ENCODE assay signal across 23 cellular contexts in the genomic region with DNA sequence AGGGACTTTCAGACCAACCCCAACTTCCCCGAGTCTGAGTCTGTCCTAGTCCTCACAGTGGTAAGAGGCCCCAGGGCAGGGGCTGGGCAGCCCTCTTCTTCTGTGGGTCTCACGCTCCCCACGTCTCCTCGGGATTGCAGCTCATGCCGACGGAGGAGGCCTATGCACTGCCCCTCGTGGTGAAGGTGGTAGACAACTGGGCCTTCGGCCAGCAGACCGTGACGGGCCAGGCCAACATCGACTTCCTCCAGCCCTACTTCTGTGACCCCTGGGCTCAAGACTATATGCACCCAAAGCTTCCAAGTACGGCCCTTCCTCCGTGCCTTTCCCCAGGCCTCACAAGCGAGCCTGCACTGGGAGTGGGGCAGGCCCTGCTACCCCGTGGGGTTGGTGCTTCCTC. TPM values are rescaled to one million over a fixed set of nuclear protein-coding genes. Genes with fewer than 3 reads are reported as not detected.
DNase-seq lines count a peak whose midpoint lies in the region; ATAC-seq, FAIRE-seq and TF ChIP-seq lines count a peak whose summit lies in the region.
"Had no signal": no experiment of that assay in that cellular context is flagged by ENCODE, and none has a peak within 500 bp of the region (broad histone marks: within the 10 kb centered on the region; RNA-seq: fewer than 3 reads in every experiment).

No MANE protein-coding gene starts in this region.

- H2AFZ ChIP-seq in H9 (ENCODE audit: low read length) (no peak overlapping the region), GM12878 (ENCODE audit: control insufficient read depth, low read depth, low read length) (no peak overlapping the region)
- H2AFZ ChIP-seq: GM23248 had no signal

- CTCF ChIA-PET in GM12878 (lab: Yijun Ruan, JAX): interaction anchor here (0.5 kb wide), 1 partner anchor 56 kb away, joined by 5 read pairs; no protein-coding TSS in a partner anchor

- 0 out of 7 replicates have a peak, but pooled peaks cover 0 to 2% (median 0%) of the 10 kb centered on the region in 3 experiments for H3K36me3 Mint-ChIP-seq in H9 (ENCODE audit: insufficient read depth in 1 of 3, low read depth in 3 of 3)
- H3K36me3 Mint-ChIP-seq in memory B cell: no peaks in the 10 kb centered on the region
- H3K36me3 Mint-ChIP-seq: CD4-positive, alpha-beta memory T cell had no signal

- no peak overlapping the region for H3K4me2 ChIP-seq in H9 (ENCODE audit: insufficient read depth, insufficient read length, low read length)
- no peak overlapping the region for H3K4me2 ChIP-seq in GM12878 (ENCODE audit: control insufficient read depth, insufficient read depth)

- H3K4me1 ChIP-seq in H9 (ENCODE audit: insufficient read depth, low read length) (no peaks in the 10 kb centered on the region), GM12878 (ENCODE audit: control insufficient read depth, insufficient read depth, low read length) (no peaks in the 10 kb centered on the region)
- H3K4me1 ChIP-seq: Caco-2 had no signal

- no peak for FAIRE-seq in GM12878 (lab: Jason Lieb, UNC)
- FAIRE-seq: GM12891 had no signal

- H3T11ph ChIP-seq in H9 (ENCODE audit: low read length): no peak overlapping the region

- no peaks in the 10 kb centered on the region for H3K4me1 Mint-ChIP-seq in H9
- peaks cover 3% of the 10 kb centered on the region for H3K4me1 Mint-ChIP-seq in memory B cell

- no peaks in the 10 kb centered on the region; a peak in 1 of 5 replicates for H3K9me3 Mint-ChIP-seq in H9
- H3K9me3 Mint-ChIP-seq in memory B cell: no peaks in the 10 kb centered on the region

- no peaks in the 10 kb centered on the region for H4K20me1 ChIP-seq in H9 (ENCODE audit: control insufficient read depth, insufficient read depth, insufficient read length)
- no peaks in the 10 kb centered on the region for H4K20me1 ChIP-seq in GM12878 (ENCODE audit: control insufficient read depth, insufficient read depth)

- no peaks in the 10 kb centered on the region for H3K79me1 ChIP-seq in H9 (ENCODE audit: insufficient read depth, low read depth, low read length, poor library complexity, severe bottlenecking)

- no peak overlapping the region for H2BK15ac ChIP-seq in H9 (ENCODE audit: low read depth, low read length)

- no peak overlapping the region for H3K56ac ChIP-seq in H9 (ENCODE audit: insufficient read length, low read depth, low read length)

- WGBS in H9 (ENCODE audit: extremely low coverage, insufficient read length, low lambda C conversion rate): no CpG with 5 or more reads among the region's 15 CpGs
- 69% methylated on average over 15 of the region's 15 CpGs for WGBS in GM12878 (ENCODE audit: insufficient coverage, insufficient replicate concordance, low lambda C conversion rate, missing lambda C conversion rate)

- no peaks in the 10 kb centered on the region for H3K36me3 ChIP-seq in GM12878 (ENCODE audit: control insufficient read depth in 2 of 2, insufficient read depth in 2 of 2, low read length in 1 of 2)
- H3K36me3 ChIP-seq: BLaER1 treated with 17β-estradiol and CSF1 and Interleukin-3, amounts not matched to agents 10 nM and 100 nM had no signal

- peak overlapping the region in 2 of 3 experiments; percentile 48 to 70; a peak in 1 of 7 replicates for H3K27ac Mint-ChIP-seq in H9
- H3K27ac Mint-ChIP-seq in memory B cell: peak overlapping the region; percentile 9
- H3K27ac Mint-ChIP-seq: CD4-positive, alpha-beta memory T cell had no signal

- H3K4ac ChIP-seq in H9 (ENCODE audit: low read depth, low read length): no peak overlapping the region

- H4K91ac ChIP-seq in H9 (ENCODE audit: insufficient read length, low read depth, low read length): no peak overlapping the region

- TF ChIP-seq CTCF in H9 (conservative IDR thresholded peaks at IDR 0.05): no peak
- TF ChIP-seq CTCF in GM12878 (IDR thresholded peaks at IDR 0.05 in 2 of 3, conservative IDR thresholded peaks at IDR 0.05 in 1 of 3; ENCODE audit: control insufficient read depth in 2 of 3, extremely low read depth in 1 of 3, insufficient read depth in 1 of 3, low read depth in 3 of 3, low read length in 3 of 3): no peak

- no peak overlapping the region for H4K5ac ChIP-seq in H9 (ENCODE audit: insufficient read length, low read depth, low read length)

- H2BK5ac ChIP-seq in H9 (ENCODE audit: insufficient read length, low read length): no peak overlapping the region

- H2BK20ac ChIP-seq in H9 (ENCODE audit: low read depth, low read length, poor library complexity, severe bottlenecking): no peak overlapping the region

- H3K9ac ChIP-seq in H9 (ENCODE audit: extremely low read depth, insufficient read length, low read length) (no peak overlapping the region), GM12878 (ENCODE audit: control insufficient read depth, insufficient read depth, low read length) (no peak overlapping the region)
- H3K9ac ChIP-seq: BLaER1 treated with 17β-estradiol and CSF1 and Interleukin-3, amounts not matched to agents 10 nM and 100 nM; GM23248 had no signal

- POLR2A ChIA-PET in GM12878 (lab: Charles Lee): no interaction called here

- no peak overlapping the region for H2BK12ac ChIP-seq in H9 (ENCODE audit: insufficient read length, low read depth, low read length)

- no peak overlapping the region for H3K4me3 ChIP-seq in GM12878
- H3K4me3 ChIP-seq: BLaER1 treated with 17β-estradiol and CSF1 and Interleukin-3, amounts not matched to agents 10 nM and 100 nM; GM23248 had no signal

- no peak overlapping the region for H3K18ac ChIP-seq in H9 (ENCODE audit: insufficient read length, low read depth, low read length)

- no peak overlapping the region for H2BK120ac ChIP-seq in H9 (ENCODE audit: low read depth, low read length, poor library complexity, severe bottlenecking)

- H3K27me3 Mint-ChIP-seq in H9 (ENCODE audit: low read depth) (no peaks in the 10 kb centered on the region), memory B cell (no peaks in the 10 kb centered on the region)
- H3K27me3 Mint-ChIP-seq: CD4-positive, alpha-beta memory T cell had no signal

- H3K23me2 ChIP-seq in H9 (ENCODE audit: insufficient read length, low read depth, low read length, poor library complexity, severe bottlenecking): no peaks in the 10 kb centered on the region

- TF ChIP-seq RAD21 in GM12878 (IDR thresholded peaks at IDR 0.05; ENCODE audit: insufficient read depth, low read depth, low read length): no peak

- no peak for TF ChIP-seq EP300 in GM12878 (IDR thresholded peaks at IDR 0.05; ENCODE audit: borderline replicate concordance in 1 of 2, control insufficient read depth in 1 of 2, low read depth in 2 of 2, low read length in 2 of 2)

- in situ Hi-C loops in GM12878 (cut with MboI): no loop called here

- H3K4me3 Mint-ChIP-seq in H9 (no peak overlapping the region), memory B cell (no peak overlapping the region)
- H3K4me3 Mint-ChIP-seq: CD4-positive, alpha-beta memory T cell had no signal

- H2AK5ac ChIP-seq in H9 (ENCODE audit: insufficient read length, low read length): no peak overlapping the region

- no peak overlapping the region for H3K23ac ChIP-seq in H9 (ENCODE audit: insufficient read length, low read depth, low read length)

- no peak overlapping the region for H3K27ac ChIP-seq in H9 (ENCODE audit: insufficient read length, low read depth, low read length)
- no peak overlapping the region for H3K27ac ChIP-seq in GM12878 (ENCODE audit: control insufficient read depth, insufficient read depth)
- H3K27ac ChIP-seq: BLaER1 treated with 17β-estradiol and CSF1 and Interleukin-3, amounts not matched to agents 10 nM and 100 nM; GM23248 had no signal

- ATAC-seq in GM12878 (peak; percentile 41; the same call in 2 of the 3 replicates), memory B cell (ENCODE audit: low read depth) (no peak), HG02642 (IDR thresholded peaks at IDR 0.05; ENCODE audit: poor library complexity, unreplicated experiment) (no peak)

- no TSS peak for BruUV-seq in GM12878 (replicated peaks; lab: Mats Ljungman, UMichigan)

- DNase-seq in H9 (no peak), GM12878 (ENCODE audit: low read depth, low spot score) (no peak), memory B cell (ENCODE audit: low spot score in 2 of 2) (no peak), NCI-H2171 (lab: John Stamatoyannopoulos, UW) (no peak), NCI-H2029 treated with DMSO at 0.1 percent for 48 hours (lab: John Stamatoyannopoulos, UW) (no peak)
- no peak for DNase-seq in activated naive CD4-positive, alpha-beta T cell treated with Interleukin-2 at 50 U/mL for 16 hours
- DNase-seq: ACHN; Caco-2; CD4-positive, alpha-beta memory T cell; DMS 273 treated with DMSO at 0.1 percent for 48 hours; DMS79 treated with DMSO at 0.1 percent for 48 hours; GM23248; IMR-90; MV-4-11; NCI-H1105 treated with DMSO at 0.1 percent for 48 hours; NCI-H2081; NCI-H2171 treated with DMSO at 0.1 percent for 48 hours; NCI-H524 treated with DMSO at 0.1 percent for 48 hours; NCI-H82; SHP77 had no signal

- H4K8ac ChIP-seq in H9 (replicated peaks; ENCODE audit: insufficient read length, low read depth, low read length): no peak overlapping the region

- RAD21 ChIA-PET in GM12878 (lab: Charles Lee; ENCODE audit: unreplicated experiment): no interaction called here

- SMC1A ChIA-PET in GM12878 (lab: Charles Lee; ENCODE audit: uncharacterized antibody, unreplicated experiment): no interaction called here

- no peaks in the 10 kb centered on the region for H3K27me3 ChIP-seq in H9 (ENCODE audit: insufficient read depth, low read length)
- H3K27me3 ChIP-seq in GM12878 (replicated peaks in 1 of 2; ENCODE audit: control insufficient read depth in 2 of 2, insufficient read depth in 2 of 2, low read length in 1 of 2): no peaks in the 10 kb centered on the region
- H3K27me3 ChIP-seq: BLaER1 treated with 17β-estradiol and CSF1 and Interleukin-3, amounts not matched to agents 10 nM and 100 nM had no signal

- no peak overlapping the region for H3K14ac ChIP-seq in H9 (ENCODE audit: insufficient read depth, low read length)

- TF ChIP-seq POLR2A in GM12878 (IDR thresholded peaks at IDR 0.05; ENCODE audit: low read depth, low read length): no peak

- intact Hi-C loops in GM12878 (cut with micrococcal nuclease; ENCODE audit: unreplicated experiment): no loop called here

- H3K9me3 ChIP-seq in H9 (ENCODE audit: control insufficient read depth, low read depth, low read length) (no peaks in the 10 kb centered on the region), GM12878 (replicated peaks; ENCODE audit: control insufficient read depth, insufficient read depth, low read length) (no peaks in the 10 kb centered on the region)
- H3K9me3 ChIP-seq: BLaER1 treated with 17β-estradiol and CSF1 and Interleukin-3, amounts not matched to agents 10 nM and 100 nM; Caco-2 had no signal

- H3K79me2 ChIP-seq in H9 (ENCODE audit: insufficient read depth, low read length) (no peaks in the 10 kb centered on the region), GM12878 (ENCODE audit: control insufficient read depth, insufficient read depth, low read length) (no peaks in the 10 kb centered on the region)

RNA-seq across cellular contexts. Expression of gene LMAN2L, which starts 44.3 kb away (rescaled TPM):
- total RNA-seq in H9 (2021) (17.6 and 18.8 TPM in 2 replicates), GM12878 (2014; rRNA removed) (8.7 and 9.3 TPM in 2 replicates), GM12878 (2014; rRNA removed; fragmentation: Illumina TruSeq; extraction: Trizol) (6.1 and 6.7 TPM in 2 replicates), GM12878 (2021) (5.7 and 5.8 TPM in 2 replicates)
- total RNA-seq in GM12878 (2013; cell fraction: nucleolus; rRNA removed): 16.0 and 16.7 TPM in 2 replicates
- polyA plus RNA-seq in GM12878 (2011; ENCODE audit: low read depth): 5.9 TPM
- polyA plus RNA-seq in GM12878 (2011; rRNA removed) (12.8 and 13.1 TPM in 2 replicates), GM12878 (2014; fragmentation: Illumina TruSeq; extraction: Trizol) (7.9 and 9.1 TPM in 2 replicates), GM12878 (2014; fragmentation: Nextera tagmentation; extraction: Ambion mirVana) (10 to 100 TPM; 12.1 to 15.1 TPM), GM12878 (2014; rRNA removed) (8.8 and 8.9 TPM in 2 replicates), GM12878 (2016; fragmentation: Nextera tagmentation; extraction: Ambion mirVana) (10 to 100 TPM; 14.0 to 16.3 TPM)
- polyA plus RNA-seq in GM12878 (2011; cell fraction: cytosol; rRNA removed): 10.7 and 11.3 TPM in 2 replicates
- polyA plus RNA-seq in GM12878 (2011; cell fraction: nucleus; rRNA removed): 7.2 and 10.9 TPM in 2 replicates
- polyA plus RNA-seq in GM12878 (2012): 7.0 and 8.4 TPM in 2 replicates
- polyA minus RNA-seq in GM12878 (2011; rRNA and poly(A)+ RNA removed): 8.3 and 13.1 TPM in 2 replicates
- 2.0 and 2.9 TPM in 2 replicates for polyA minus RNA-seq in GM12878 (2011; cell fraction: cytosol; rRNA and poly(A)+ RNA removed)
- polyA minus RNA-seq in GM12878 (2011; cell fraction: nucleus; rRNA and poly(A)+ RNA removed): 3.3 and 6.4 TPM in 2 replicates

RNA-seq across cellular contexts. Expression of gene FER1L5, which starts 53.0 kb away (rescaled TPM):
- total RNA-seq in H9 (2021): 0.83 and 1.2 TPM in 2 replicates
- total RNA-seq in GM12878 (2013; cell fraction: nucleolus; rRNA removed): not detected in 2 replicates
- not detected in 2 replicates for total RNA-seq in GM12878 (2014; rRNA removed)
- total RNA-seq in GM12878 (2014; rRNA removed; fragmentation: Illumina TruSeq; extraction: Trizol): not detected in 2 replicates
- not detected in 2 replicates for total RNA-seq in GM12878 (2021)
- polyA plus RNA-seq in GM12878 (2011; ENCODE audit: low read depth): not detected
- not detected in 2 replicates for polyA plus RNA-seq in GM12878 (2011; rRNA removed)
- not detected in 2 replicates for polyA plus RNA-seq in GM12878 (2011; cell fraction: cytosol; rRNA removed)
- 0.01 TPM in 1 of 2 replicates, not detected in the other for polyA plus RNA-seq in GM12878 (2011; cell fraction: nucleus; rRNA removed)
- not detected in 2 replicates for polyA plus RNA-seq in GM12878 (2012)
- not detected in 2 replicates for polyA plus RNA-seq in GM12878 (2014; fragmentation: Illumina TruSeq; extraction: Trizol)
- not detected for polyA plus RNA-seq in GM12878 (2014; fragmentation: Nextera tagmentation; extraction: Ambion mirVana)
- polyA plus RNA-seq in GM12878 (2014; rRNA removed): not detected in 2 replicates
- polyA plus RNA-seq in GM12878 (2016; fragmentation: Nextera tagmentation; extraction: Ambion mirVana): not detected
- not detected in 2 replicates for polyA minus RNA-seq in GM12878 (2011; rRNA and poly(A)+ RNA removed)
- not detected in 2 replicates for polyA minus RNA-seq in GM12878 (2011; cell fraction: cytosol; rRNA and poly(A)+ RNA removed)
- polyA minus RNA-seq in GM12878 (2011; cell fraction: nucleus; rRNA and poly(A)+ RNA removed): not detected in 2 replicates
- total RNA-seq: CD4-positive, alpha-beta memory T cell had no signal
- polyA plus RNA-seq: CD4-positive, alpha-beta memory T cell had no signal

RNA-seq across cellular contexts. Expression of gene KANSL3, which starts 57.5 kb away (rescaled TPM):
- 34.2 and 35.7 TPM in 2 replicates for total RNA-seq in H9 (2021)
- 102 and 116 TPM in 2 replicates for total RNA-seq in GM12878 (2013; cell fraction: nucleolus; rRNA removed)
- 18.6 and 24.6 TPM in 2 replicates for total RNA-seq in GM12878 (2014; rRNA removed)
- total RNA-seq in GM12878 (2014; rRNA removed; fragmentation: Illumina TruSeq; extraction: Trizol): 13.5 and 15.9 TPM in 2 replicates
- 25.9 and 26.1 TPM in 2 replicates for total RNA-seq in GM12878 (2021)
- 15.2 TPM for polyA plus RNA-seq in GM12878 (2011; ENCODE audit: low read depth)
- 13.6 and 14.9 TPM in 2 replicates for polyA plus RNA-seq in GM12878 (2011; rRNA removed)
- 19.3 and 20.1 TPM in 2 replicates for polyA plus RNA-seq in GM12878 (2011; cell fraction: cytosol; rRNA removed)
- polyA plus RNA-seq in GM12878 (2011; cell fraction: nucleus; rRNA removed): 46.5 and 50.4 TPM in 2 replicates
- 17.1 and 24.9 TPM in 2 replicates for polyA plus RNA-seq in GM12878 (2012)
- 15.0 and 18.0 TPM in 2 replicates for polyA plus RNA-seq in GM12878 (2014; fragmentation: Illumina TruSeq; extraction: Trizol)
- polyA plus RNA-seq in GM12878 (2014; fragmentation: Nextera tagmentation; extraction: Ambion mirVana): 1 to 10 TPM; 5.6 to 6.6 TPM
- polyA plus RNA-seq in GM12878 (2014; rRNA removed): 18.3 and 20.0 TPM in 2 replicates
- 10 to 100 TPM; 14.1 to 17.5 TPM for polyA plus RNA-seq in GM12878 (2016; fragmentation: Nextera tagmentation; extraction: Ambion mirVana)
- polyA minus RNA-seq in GM12878 (2011; rRNA and poly(A)+ RNA removed): 46.5 and 64.6 TPM in 2 replicates
- 10.5 and 14.8 TPM in 2 replicates for polyA minus RNA-seq in GM12878 (2011; cell fraction: cytosol; rRNA and poly(A)+ RNA removed)
- polyA minus RNA-seq in GM12878 (2011; cell fraction: nucleus; rRNA and poly(A)+ RNA removed): 30.1 and 53.5 TPM in 2 replicates
